ENCODE assay signal across 2 cellular contexts in the genomic region with DNA sequence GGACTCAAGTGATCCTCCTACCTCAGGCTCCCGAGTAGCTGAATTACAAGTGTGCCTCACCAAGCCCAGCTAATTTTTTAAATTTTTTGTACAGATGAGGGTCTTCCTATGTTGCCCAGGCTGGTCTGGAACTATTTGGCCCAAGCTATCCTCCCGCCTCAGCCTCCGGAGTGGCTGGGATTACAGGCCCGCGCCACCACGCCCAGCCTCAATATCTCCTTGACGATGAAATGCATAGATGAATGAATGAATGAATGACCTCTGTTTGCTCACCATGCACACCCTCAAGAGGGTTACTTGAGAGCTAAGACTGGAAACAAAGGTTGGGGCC.
TF ChIP-seq lines count a peak whose summit lies in the region.

No MANE protein-coding gene starts in this region.

TF ChIP-seq in SK-N-SH, 30 proteins besides CTCF, POLR2A, EP300 and RAD21 (continued from another document):
- TF ChIP-seq FOSL2 (IDR thresholded peaks at IDR 0.05; ENCODE audit: borderline replicate concordance, low read depth) (no peak), FOXJ3 (CRISPR knock-in tag; IDR thresholded peaks at IDR 0.05) (no peak), JUND (IDR thresholded peaks at IDR 0.05) (no peak)
- TF ChIP-seq, protein P1, sequence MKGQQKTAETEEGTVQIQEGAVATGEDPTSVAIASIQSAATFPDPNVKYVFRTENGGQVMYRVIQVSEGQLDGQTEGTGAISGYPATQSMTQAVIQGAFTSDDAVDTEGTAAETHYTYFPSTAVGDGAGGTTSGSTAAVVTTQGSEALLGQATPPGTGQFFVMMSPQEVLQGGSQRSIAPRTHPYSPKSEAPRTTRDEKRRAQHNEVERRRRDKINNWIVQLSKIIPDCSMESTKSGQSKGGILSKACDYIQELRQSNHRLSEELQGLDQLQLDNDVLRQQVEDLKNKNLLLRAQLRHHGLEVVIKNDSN (IDR thresholded peaks at IDR 0.05; ENCODE audit: borderline replicate concordance, low read depth), result no peak
- TF ChIP-seq, protein P2, sequence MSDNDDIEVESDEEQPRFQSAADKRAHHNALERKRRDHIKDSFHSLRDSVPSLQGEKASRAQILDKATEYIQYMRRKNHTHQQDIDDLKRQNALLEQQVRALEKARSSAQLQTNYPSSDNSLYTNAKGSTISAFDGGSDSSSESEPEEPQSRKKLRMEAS (IDR thresholded peaks at IDR 0.05; ENCODE audit: low read depth), result no peak

TF ChIP-seq in SK-N-SH treated with all-trans-retinoic acid at 6 μM for 48 hours, 23 proteins besides CTCF, POLR2A, EP300 and RAD21 (continued from another document):
- TF ChIP-seq, protein P3, sequence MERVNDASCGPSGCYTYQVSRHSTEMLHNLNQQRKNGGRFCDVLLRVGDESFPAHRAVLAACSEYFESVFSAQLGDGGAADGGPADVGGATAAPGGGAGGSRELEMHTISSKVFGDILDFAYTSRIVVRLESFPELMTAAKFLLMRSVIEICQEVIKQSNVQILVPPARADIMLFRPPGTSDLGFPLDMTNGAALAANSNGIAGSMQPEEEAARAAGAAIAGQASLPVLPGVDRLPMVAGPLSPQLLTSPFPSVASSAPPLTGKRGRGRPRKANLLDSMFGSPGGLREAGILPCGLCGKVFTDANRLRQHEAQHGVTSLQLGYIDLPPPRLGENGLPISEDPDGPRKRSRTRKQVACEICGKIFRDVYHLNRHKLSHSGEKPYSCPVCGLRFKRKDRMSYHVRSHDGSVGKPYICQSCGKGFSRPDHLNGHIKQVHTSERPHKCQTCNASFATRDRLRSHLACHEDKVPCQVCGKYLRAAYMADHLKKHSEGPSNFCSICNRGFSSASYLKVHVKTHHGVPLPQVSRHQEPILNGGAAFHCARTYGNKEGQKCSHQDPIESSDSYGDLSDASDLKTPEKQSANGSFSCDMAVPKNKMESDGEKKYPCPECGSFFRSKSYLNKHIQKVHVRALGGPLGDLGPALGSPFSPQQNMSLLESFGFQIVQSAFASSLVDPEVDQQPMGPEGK (CRISPR knock-in tag; IDR thresholded peaks at IDR 0.05; ENCODE audit: borderline replicate concordance), result no peak
- TF ChIP-seq RARB (CRISPR knock-in tag; IDR thresholded peaks at IDR 0.05) (no peak), ZNF565 (CRISPR knock-in tag; conservative IDR thresholded peaks at IDR 0.05; ENCODE audit: low read depth) (no peak), ARNTL (CRISPR knock-in tag; IDR thresholded peaks at IDR 0.05; ENCODE audit: borderline replicate concordance, low read depth) (no peak), OSR1 (CRISPR knock-in tag; IDR thresholded peaks at IDR 0.05) (no peak), ZFP3 (CRISPR knock-in tag; IDR thresholded peaks at IDR 0.05) (no peak), GLIS3 (CRISPR knock-in tag; IDR thresholded peaks at IDR 0.05) (no peak), ZC3H10 (CRISPR knock-in tag; IDR thresholded peaks at IDR 0.05) (no peak)
- TF ChIP-seq, protein P4, sequence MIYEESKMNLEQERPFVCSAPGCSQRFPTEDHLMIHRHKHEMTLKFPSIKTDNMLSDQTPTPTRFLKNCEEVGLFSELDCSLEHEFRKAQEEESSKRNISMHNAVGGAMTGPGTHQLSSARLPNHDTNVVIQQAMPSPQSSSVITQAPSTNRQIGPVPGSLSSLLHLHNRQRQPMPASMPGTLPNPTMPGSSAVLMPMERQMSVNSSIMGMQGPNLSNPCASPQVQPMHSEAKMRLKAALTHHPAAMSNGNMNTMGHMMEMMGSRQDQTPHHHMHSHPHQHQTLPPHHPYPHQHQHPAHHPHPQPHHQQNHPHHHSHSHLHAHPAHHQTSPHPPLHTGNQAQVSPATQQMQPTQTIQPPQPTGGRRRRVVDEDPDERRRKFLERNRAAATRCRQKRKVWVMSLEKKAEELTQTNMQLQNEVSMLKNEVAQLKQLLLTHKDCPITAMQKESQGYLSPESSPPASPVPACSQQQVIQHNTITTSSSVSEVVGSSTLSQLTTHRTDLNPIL (CRISPR knock-in tag; IDR thresholded peaks at IDR 0.05; ENCODE audit: low read depth), result no peak
